10 cellular contexts compared by ENCODE assay signal in genomic region chr1:43766818-43767525, GRCh38.
A peak's percentile ranks its signal among the peaks of the same experiment; 100 is the strongest.
DNase-seq lines count a peak whose midpoint lies in the region; ATAC-seq and TF ChIP-seq lines count a peak whose summit lies in the region.
"Had no signal": no experiment of that assay in that cellular context is flagged by ENCODE, and none has a peak within 500 bp of the region (broad histone marks: within the 10 kb centered on the region; RNA-seq: fewer than 3 reads in every experiment).

No MANE protein-coding gene starts in this region.

- peaks cover 40% of the 10 kb centered on the region for H3K4me1 ChIP-seq in RWPE2 (ENCODE audit: insufficient read depth, poor library complexity, severe bottlenecking)

- ATAC-seq in RWPE2 (ENCODE audit: low read depth) (peak; percentile 58), GM21576 (IDR thresholded peaks at IDR 0.05; ENCODE audit: unreplicated experiment) (no peak)

- DNase-seq in AG10803 (ENCODE audit: low read depth) = peak; percentile 21
- DNase-seq in KBM-7 = peak; percentile 46
- no peak for DNase-seq in RWPE2 (ENCODE audit: low spot score)
- peak; percentile 68 for DNase-seq in iPS DF 19.7 (ENCODE audit: low read depth, low spot score)
- no peak for DNase-seq in COLO668 (lab: John Stamatoyannopoulos, UW; ENCODE audit: unreplicated experiment)
- DNase-seq in NCI-H1436 (lab: John Stamatoyannopoulos, UW) = no peak
- no peak for DNase-seq in NK-92 (lab: John Stamatoyannopoulos, UW; ENCODE audit: unreplicated experiment)
- DNase-seq: activated CD4-positive, alpha-beta memory T cell treated with anti-CD3 and anti-CD28 coated beads, Interleukin-2, amount 10 ng/mL, durations not matched to agents 7 days and 5 days; activated naive CD4-positive, alpha-beta T cell had no signal

- H3K4me3 ChIP-seq in AG10803 (ENCODE audit: low read length) (no peak overlapping the region), RWPE2 (ENCODE audit: severe bottlenecking) (no peak overlapping the region)

- TF ChIP-seq CTCF in AG10803 (conservative IDR thresholded peaks at IDR 0.05; ENCODE audit: low read length) = no peak
- no peak for TF ChIP-seq CTCF in RWPE2 (IDR thresholded peaks at IDR 0.05; ENCODE audit: poor library complexity, severe bottlenecking)

- H3K36me3 ChIP-seq in RWPE2 (ENCODE audit: low read depth) = no peaks in the 10 kb centered on the region

- in situ Hi-C loops in KBM-7 (cut with MboI; ENCODE audit: low pct_unique_long_range_greater_than_20kb, low sequenced_read_pairs) = no loop called here

- no peaks in the 10 kb centered on the region for H3K9me3 ChIP-seq in RWPE2 (ENCODE audit: severe bottlenecking)

- H3K27me3 ChIP-seq in RWPE2 (ENCODE audit: insufficient read depth, poor library complexity, severe bottlenecking) = no peaks in the 10 kb centered on the region

- H3K27ac ChIP-seq in RWPE2 (ENCODE audit: poor library complexity, severe bottlenecking) = peak overlapping the region; percentile 90

Comparison
In these comparisons a context has a peak if more than half of its experiments do, and no peak if none do; other contexts are left out.
1. DNase-seq: peak in AG10803 (single experiment), KBM-7 (single experiment) and iPS DF 19.7 (single experiment); none in RWPE2 (single experiment), COLO668 (single experiment), NCI-H1436 (single experiment) and NK-92 (single experiment).